Comparison of ENCODE assay signal across 17 cellular contexts in the genomic region with DNA sequence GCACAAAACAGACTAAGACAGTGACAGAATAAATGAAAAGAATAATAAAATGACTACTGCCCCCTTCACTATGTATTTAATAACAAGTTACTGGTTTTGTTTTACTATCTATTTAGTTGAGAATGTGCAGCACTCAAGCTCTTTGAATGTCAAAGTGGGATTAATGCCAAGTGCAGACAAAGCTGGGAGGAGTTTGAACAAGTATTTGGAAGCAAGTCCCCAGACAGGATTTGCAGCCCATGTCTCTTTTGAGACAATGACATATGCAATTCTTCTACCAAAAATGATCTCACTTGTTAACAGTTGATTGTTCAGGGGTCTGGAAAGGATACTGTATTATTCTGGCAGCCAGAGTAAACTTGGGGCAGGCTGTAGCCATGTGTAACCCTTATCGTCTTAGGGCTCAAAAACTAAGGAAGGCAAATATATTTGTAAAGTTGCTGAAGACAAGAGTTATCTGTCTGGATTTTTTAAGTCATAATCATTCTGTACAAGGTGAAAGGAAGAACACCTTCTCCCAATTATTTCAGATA. TPM values are rescaled to one million over a fixed set of nuclear protein-coding genes. Genes with fewer than 3 reads are reported as not detected.
DNase-seq lines count a peak whose midpoint lies in the region; ATAC-seq, FAIRE-seq and TF ChIP-seq lines count a peak whose summit lies in the region.
"Had no signal": no experiment of that assay in that cellular context is flagged by ENCODE, and none has a peak within 500 bp of the region (broad histone marks: within the 10 kb centered on the region; RNA-seq: fewer than 3 reads in every experiment).

No MANE protein-coding gene starts in this region.

- H3K79me2 ChIP-seq in K562 (ENCODE audit: control insufficient read depth, insufficient read depth, low read length), result peaks cover 44% of the 10 kb centered on the region

- TF ChIP-seq RAD21 in K562 (CRISPR knock-in tag; conservative IDR thresholded peaks at IDR 0.05 in 1 of 2, IDR thresholded peaks at IDR 0.05 in 1 of 2), result no peak

- H3K27me3 ChIP-seq in K562 (ENCODE audit: control insufficient read depth in 2 of 2, insufficient read depth in 2 of 2, low read length in 2 of 2), result no peaks in the 10 kb centered on the region
- H3K27me3 ChIP-seq in left ventricle myocardium inferior (ENCODE audit: low read depth), result no peaks in the 10 kb centered on the region
- no peaks in the 10 kb centered on the region for H3K27me3 ChIP-seq in sigmoid colon
- H3K27me3 ChIP-seq in adrenal gland, result no peaks in the 10 kb centered on the region
- H3K27me3 ChIP-seq: body of pancreas had no signal

- 89% methylated on average over 1 of the region's 1 CpG for WGBS in K562 (ENCODE audit: insufficient coverage, low coverage, missing lambda C conversion rate)
- 81 to 90% methylated on average over 1 of the region's 1 CpG for WGBS in sigmoid colon, 2 donors
- WGBS in adrenal gland, 4 donors, result 67 to 70% (median 69%) methylated on average over 1 of the region's 1 CpG

- no peak overlapping the region for H3K4me3 ChIP-seq in K562
- no peak overlapping the region for H3K4me3 ChIP-seq in left ventricle myocardium inferior
- H3K4me3 ChIP-seq in sigmoid colon, result no peak overlapping the region
- H3K4me3 ChIP-seq in adrenal gland, result no peak overlapping the region
- H3K4me3 ChIP-seq: body of pancreas had no signal

- TF ChIP-seq CTCF in K562 (IDR thresholded peaks at IDR 0.05 in 2 of 3, conservative IDR thresholded peaks at IDR 0.05 in 1 of 3; ENCODE audit: insufficient read depth in 2 of 3, low read depth in 1 of 3, low read length in 3 of 3), result no peak
- no peak for TF ChIP-seq CTCF in left ventricle myocardium inferior (IDR thresholded peaks at IDR 0.05; ENCODE audit: borderline replicate concordance)
- no peak for TF ChIP-seq CTCF in sigmoid colon (IDR thresholded peaks at IDR 0.05)
- no peak for TF ChIP-seq CTCF in adrenal gland (IDR thresholded peaks at IDR 0.05)

- DNase-seq in NCI-H1105 treated with DMSO at 0.1 percent for 48 hours (lab: John Stamatoyannopoulos, UW) (peak; percentile 63), K562 (ENCODE audit: extremely low read depth in 1 of 4, low spot score in 3 of 4) (no peak), left ventricle myocardium inferior (no peak), sigmoid colon (no peak), adrenal gland (no peak), AG08395 (ENCODE audit: low spot score) (no peak)
- no peak for DNase-seq in activated naive CD4-positive, alpha-beta T cell (lab: John Stamatoyannopoulos, UW)
- DNase-seq: activated CD8-positive, alpha-beta memory T cell treated with anti-CD3 and anti-CD28 coated beads, Interleukin-2, amount 50 U/mL, for 4 hours; activated naive CD4-positive, alpha-beta T cell treated with anti-CD3 and anti-CD28 coated beads for 36 hours; body of pancreas; foreskin melanocyte; H9; NCI-H1048; NCI-H526; stimulated activated CD4-positive, alpha-beta T cell treated with anti-CD3 and anti-CD28 coated beads, Interleukin-12 subunit alpha, Interleukin-12 subunit beta, amount 100 ng/mL, for 4 hours had no signal

- no peaks in the 10 kb centered on the region for H3K9me1 ChIP-seq in K562 (ENCODE audit: control insufficient read depth, insufficient read depth, low read length)

- no peak overlapping the region for H2AFZ ChIP-seq in K562 (ENCODE audit: low read depth, low read length)

- no peaks in the 10 kb centered on the region for H3K9me3 ChIP-seq in K562 (replicated peaks; ENCODE audit: control insufficient read depth, insufficient read depth, low read depth, low read length)
- H3K9me3 ChIP-seq in left ventricle myocardium inferior (replicated peaks), result no peaks in the 10 kb centered on the region
- H3K9me3 ChIP-seq in sigmoid colon, result no peaks in the 10 kb centered on the region
- no peaks in the 10 kb centered on the region for H3K9me3 ChIP-seq in adrenal gland (replicated peaks in 1 of 3)
- H3K9me3 ChIP-seq: body of pancreas had no signal

- intact Hi-C loops in K562 (cut with micrococcal nuclease) (no loop called here), left ventricle myocardium inferior (cut with micrococcal nuclease) (no loop called here), sigmoid colon (cut with DNase I) (no loop called here), adrenal gland (cut with DNase I) (no loop called here)

- peaks cover 0 to 37% of the 10 kb centered on the region in 2 experiments; a peak in 4 of 5 replicates for H3K4me1 ChIP-seq in K562 (replicated peaks in 1 of 2; ENCODE audit: control insufficient read depth in 2 of 2, insufficient read depth in 2 of 2, low read length in 2 of 2)
- peaks cover 46% of the 10 kb centered on the region for H3K4me1 ChIP-seq in left ventricle myocardium inferior
- H3K4me1 ChIP-seq in sigmoid colon, result peaks cover 0 to 81% (median 69%) of the 10 kb centered on the region in 4 donors
- peaks cover 0 to 15% of the 10 kb centered on the region in 2 donors for H3K4me1 ChIP-seq in adrenal gland (replicated peaks in 1 of 2)

- no peak for ATAC-seq in K562
- no peak for ATAC-seq in GM19023 (IDR thresholded peaks at IDR 0.05; ENCODE audit: unreplicated experiment)
- ATAC-seq: activated CD4-positive, CD25-positive, alpha-beta regulatory T cell treated with anti-CD3 and anti-CD28 coated beads, Interleukin-2, amount 50 U/mL, for 24 hours; body of pancreas had no signal

- POLR2A ChIA-PET in K562 (lab: Yijun Ruan, JAX), result interaction anchor here (0.9 to 1.6 kb wide), 2 partner anchors 9 to 30 kb away, joined by 4 to 5 read pairs; a partner anchor contains a TSS

- H4K20me1 ChIP-seq in K562 (replicated peaks; ENCODE audit: control insufficient read depth, insufficient read depth, low read length), result no peaks in the 10 kb centered on the region

- H3K36me3 ChIP-seq in K562 (ENCODE audit: control insufficient read depth, insufficient read depth, low read length) (no peaks in the 10 kb centered on the region; the same call in 2 of the 3 replicates), left ventricle myocardium inferior (no peaks in the 10 kb centered on the region), sigmoid colon (no peaks in the 10 kb centered on the region), adrenal gland (replicated peaks in 1 of 2) (no peaks in the 10 kb centered on the region)

- H3K4me2 ChIP-seq in K562 (ENCODE audit: insufficient read depth, low read length), result no peak overlapping the region

- no TSS peak for BruUV-seq in K562 (replicated peaks; lab: Mats Ljungman, UMichigan)

- no peak for FAIRE-seq in K562 (lab: Jason Lieb, UNC)

- CTCF ChIA-PET in K562 (lab: Yijun Ruan, JAX; ENCODE audit: low intra/inter-chr PET ratio), result interaction anchor here (0.6 kb wide), 1 partner anchor 1028 kb away, joined by 3 read pairs; no protein-coding TSS in a partner anchor

- TF ChIP-seq POLR2A in K562 (conservative IDR thresholded peaks at IDR 0.05), result no peak
- no peak for TF ChIP-seq POLR2A in sigmoid colon (IDR thresholded peaks at IDR 0.05)
- TF ChIP-seq POLR2A in adrenal gland (IDR thresholded peaks at IDR 0.05), result no peak

- no peak overlapping the region for H3K9ac ChIP-seq in K562 (ENCODE audit: insufficient read depth in 1 of 2, low read depth in 2 of 2, low read length in 2 of 2)

- H3K27ac ChIP-seq in K562 (ENCODE audit: extremely low read depth, low read depth, low read length), result no peak overlapping the region
- peak overlapping the region; percentile 77 for H3K27ac ChIP-seq in left ventricle myocardium inferior (replicated peaks)
- peak overlapping the region in 3 of 4 donors; percentile 74 to 79 (median 74) for H3K27ac ChIP-seq in sigmoid colon
- peak overlapping the region in 1 of 5 donors; percentile 6 for H3K27ac ChIP-seq in adrenal gland

- in situ Hi-C loops in K562 (cut with MboI), result no loop called here

- TF ChIP-seq EP300 in K562 (IDR thresholded peaks at IDR 0.05; ENCODE audit: low read length) (no peak), sigmoid colon (IDR thresholded peaks at IDR 0.05) (no peak)

RNA-seq across cellular contexts. Expression of a gene that starts 15.8 kb away (rescaled TPM):
- total RNA-seq in K562 (2011; cell fraction: chromatin; rRNA removed; ENCODE audit: low replicate concordance), result 26.9 and 36.6 TPM in 2 replicates
- total RNA-seq in K562 (2011; cell fraction: nucleolus; rRNA removed), result 22.2 TPM in 2 replicates
- 33.3 and 42.1 TPM in 2 replicates for total RNA-seq in K562 (2011; cell fraction: nucleoplasm; rRNA removed)
- total RNA-seq in K562 (2014; rRNA removed), result 18.8 and 19.1 TPM in 2 replicates
- 19.2 and 23.0 TPM in 2 replicates for total RNA-seq in K562 (2014; rRNA removed; fragmentation: Illumina TruSeq; extraction: Trizol)
- 11.3 and 11.6 TPM in 2 replicates for total RNA-seq in K562 (2015; rRNA removed; fragmentation: Illumina TruSeq; extraction: Trizol)
- total RNA-seq in K562 (2021), result 23.2 and 29.1 TPM in 2 replicates
- polyA plus RNA-seq in K562 (2011; rRNA removed), result 7.4 and 9.3 TPM in 2 replicates
- 8.1 and 8.2 TPM in 2 replicates for polyA plus RNA-seq in K562 (2011; cell fraction: cytosol; rRNA removed)
- polyA plus RNA-seq in K562 (2011; cell fraction: nucleus; rRNA removed), result 36.5 and 59.0 TPM in 2 replicates
- polyA plus RNA-seq in K562 (2012), result 16.0 and 73.3 TPM in 2 replicates
- polyA plus RNA-seq in K562 (2014; fragmentation: Illumina TruSeq; extraction: Trizol), result 29.3 and 32.1 TPM in 2 replicates
- polyA plus RNA-seq in K562 (2014; fragmentation: Nextera tagmentation; extraction: Ambion mirVana), result 10 to 100 TPM; 12.1 to 22.4 TPM
- 15.8 and 18.5 TPM in 2 replicates for polyA plus RNA-seq in K562 (2014; rRNA removed)
- 9.9 and 12.4 TPM in 2 replicates for polyA minus RNA-seq in K562 (2011; rRNA and poly(A)+ RNA removed)
- 8.8 and 9.0 TPM in 2 replicates for polyA minus RNA-seq in K562 (2011; cell fraction: cytosol; rRNA and poly(A)+ RNA removed)
- polyA minus RNA-seq in K562 (2011; cell fraction: nucleus; rRNA and poly(A)+ RNA removed), result 21.8 and 22.5 TPM in 2 replicates
- 4.3 TPM for total RNA-seq in left ventricle myocardium inferior
- 10 to 100 TPM in 1 of 4 donors, 1 to 10 TPM in 3; 4.6 to 10.7 (median 8.2) TPM for total RNA-seq in sigmoid colon
- under 1 TPM in 1 of 3 donors, not detected in 2; 0.47 TPM for polyA plus RNA-seq in sigmoid colon
- total RNA-seq in adrenal gland, result 10 to 100 TPM in 3 of 8 donors, 1 to 10 TPM in 5; 2.6 to 12.6 (median 8.5) TPM
- polyA plus RNA-seq in adrenal gland, result 10 to 100 TPM in 1 of 3 donors, 1 to 10 TPM in 2; 5.4 to 12.9 (median 8.2) TPM

RNA-seq across cellular contexts. Expression of a gene that starts 29.8 kb away (rescaled TPM):
- 40.1 and 121 TPM in 2 replicates for total RNA-seq in K562 (2011; cell fraction: chromatin; rRNA removed; ENCODE audit: low replicate concordance)
- total RNA-seq in K562 (2011; cell fraction: nucleolus; rRNA removed), result 27.5 and 40.1 TPM in 2 replicates
- 71.9 and 122 TPM in 2 replicates for total RNA-seq in K562 (2011; cell fraction: nucleoplasm; rRNA removed)
- 82.8 and 83.9 TPM in 2 replicates for total RNA-seq in K562 (2014; rRNA removed)
- total RNA-seq in K562 (2014; rRNA removed; fragmentation: Illumina TruSeq; extraction: Trizol), result 121 and 146 TPM in 2 replicates
- 83.2 and 92.8 TPM in 2 replicates for total RNA-seq in K562 (2015; rRNA removed; fragmentation: Illumina TruSeq; extraction: Trizol)
- total RNA-seq in K562 (2021), result 81.9 and 86.4 TPM in 2 replicates
- 97.1 and 108 TPM in 2 replicates for polyA plus RNA-seq in K562 (2011; rRNA removed)
- 28.9 and 65.9 TPM in 2 replicates for polyA plus RNA-seq in K562 (2011; cell fraction: cytosol; rRNA removed)
- 65.9 and 104 TPM in 2 replicates for polyA plus RNA-seq in K562 (2011; cell fraction: nucleus; rRNA removed)
- 56.9 and 143 TPM in 2 replicates for polyA plus RNA-seq in K562 (2012)
- 106 and 118 TPM in 2 replicates for polyA plus RNA-seq in K562 (2014; fragmentation: Illumina TruSeq; extraction: Trizol)
- 10 to 100 TPM; 25.6 to 36.1 TPM for polyA plus RNA-seq in K562 (2014; fragmentation: Nextera tagmentation; extraction: Ambion mirVana)
- polyA plus RNA-seq in K562 (2014; rRNA removed), result 91.3 and 104 TPM in 2 replicates
- polyA minus RNA-seq in K562 (2011; rRNA and poly(A)+ RNA removed), result 87.9 and 108 TPM in 2 replicates
- 43.4 and 50.1 TPM in 2 replicates for polyA minus RNA-seq in K562 (2011; cell fraction: cytosol; rRNA and poly(A)+ RNA removed)
- 69.7 and 127 TPM in 2 replicates for polyA minus RNA-seq in K562 (2011; cell fraction: nucleus; rRNA and poly(A)+ RNA removed)
- total RNA-seq in left ventricle myocardium inferior, result 29.4 TPM
- total RNA-seq in sigmoid colon, result 10 to 100 TPM; 29.4 to 56.4 (median 47.4) TPM
- 10 to 100 TPM in 2 of 3 donors, 1 to 10 TPM in 1; 8.4 to 14.8 (median 12.9) TPM for polyA plus RNA-seq in sigmoid colon
- 10 to 100 TPM; 16.3 to 55.1 (median 28.8) TPM for total RNA-seq in adrenal gland
- 10 to 100 TPM; 19.3 to 45.1 (median 19.9) TPM for polyA plus RNA-seq in adrenal gland
